In the genomic region with DNA sequence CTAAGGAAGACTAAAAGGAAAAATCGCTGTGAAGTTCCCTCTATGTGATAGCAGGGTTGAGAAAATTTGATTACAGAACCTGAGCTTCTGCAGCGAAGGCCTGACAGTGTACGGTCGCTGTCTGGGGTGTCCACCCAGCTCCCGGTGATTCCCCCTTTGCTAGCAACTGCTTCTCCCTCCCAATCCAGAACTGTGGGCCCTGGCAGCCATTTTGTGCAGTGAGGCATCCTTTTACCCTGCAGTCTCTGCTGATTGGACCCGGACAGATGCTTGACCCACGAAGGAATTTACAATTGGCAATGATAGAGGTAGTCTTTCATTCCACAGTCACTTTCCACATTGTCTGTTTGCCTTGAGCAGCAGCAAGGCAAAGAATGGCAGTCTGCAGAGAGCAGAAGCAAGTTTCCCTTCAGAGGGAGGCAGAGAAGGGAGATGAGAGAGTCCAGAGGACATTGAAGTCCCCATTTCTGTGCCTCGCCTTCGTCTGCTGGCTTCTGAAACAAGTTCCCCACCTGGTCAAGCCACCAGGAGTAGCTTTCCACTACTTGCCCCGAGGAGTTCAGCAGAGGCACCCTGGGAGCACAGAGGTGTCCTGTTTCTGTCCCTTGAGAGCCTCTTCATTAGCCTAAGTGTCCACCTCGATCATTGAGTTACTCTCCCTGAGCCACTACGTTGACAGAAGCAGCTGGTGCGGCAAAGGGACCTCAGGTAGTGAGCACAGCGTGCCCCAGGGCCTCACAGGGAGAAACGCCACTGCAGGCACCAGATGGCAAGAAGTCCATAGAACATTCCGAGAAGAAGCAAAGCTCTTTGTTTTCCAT, we compare ENCODE assay signal across 15 cellular contexts.
DNase-seq lines count a peak whose midpoint lies in the region; ATAC-seq and TF ChIP-seq lines count a peak whose summit lies in the region.
"Had no signal": no experiment of that assay in that cellular context is flagged by ENCODE, and none has a peak within 500 bp of the region (broad histone marks: within the 10 kb centered on the region; RNA-seq: fewer than 3 reads in every experiment).

No MANE protein-coding gene starts in this region.

- no peaks in the 10 kb centered on the region for H3K27me3 ChIP-seq in SK-N-SH (ENCODE audit: insufficient read depth)

- no peak overlapping the region for H3K9ac ChIP-seq in SK-N-SH

- CTCF ChIA-PET in SK-N-SH (lab: Yijun Ruan, JAX) = interaction anchor here (0.8 to 2.0 kb wide), 5 partner anchors 15 to 166 kb away, joined by 4 to 5 read pairs (median 5); no protein-coding TSS in a partner anchor
- CTCF ChIA-PET in WTC11 (lab: Charles Lee) = no interaction called here

- H3K36me3 ChIP-seq in SK-N-SH (replicated peaks in 1 of 2; ENCODE audit: control insufficient read depth in 1 of 2, insufficient read depth in 2 of 2, low read length in 1 of 2) = peaks cover 0 to 3% of the 10 kb centered on the region in 2 experiments

- no peak overlapping the region for H3K4me3 ChIP-seq in SK-N-SH (ENCODE audit: low read depth in 2 of 2, low read length in 1 of 2)

- POLR2A ChIA-PET in SK-N-SH (lab: Yijun Ruan, JAX) (no interaction called here), WTC11 (lab: Charles Lee) (no interaction called here)

- TF ChIP-seq CTCF in SK-N-SH (IDR thresholded peaks at IDR 0.05) (no peak), WTC11 (IDR thresholded peaks at IDR 0.05) (no peak)

- peaks cover 11% of the 10 kb centered on the region for H3K4me1 Mint-ChIP-seq in WTC11

- H3K4me2 ChIP-seq in SK-N-SH = no peak overlapping the region

- no peak for TF ChIP-seq EP300 in SK-N-SH (IDR thresholded peaks at IDR 0.05; ENCODE audit: borderline replicate concordance in 1 of 2, low read depth in 1 of 2, low read length in 1 of 2)

- H3K27ac Mint-ChIP-seq in WTC11 = peak overlapping the region; percentile 10; the same call in 1 of the 2 replicates
- H3K27ac Mint-ChIP-seq: CD4-positive, CD25-positive, alpha-beta regulatory T cell; T-helper 1 cell treated with Interleukin-12 subunit alpha and Interleukin-12 subunit beta and Interleukin-4 antibody, amounts not matched to agents 30 μg/mL and 1 μg/mL, for 36 hours had no signal

- DNase-seq in SK-N-SH (no peak), NCI-H2107 (lab: John Stamatoyannopoulos, UW) (peak; percentile 24), WTC11 (ENCODE audit: low spot score) (peak; percentile 36), iPS-NIHi7 (ENCODE audit: extremely low spot score) (peak; percentile 21), COLO668 (lab: John Stamatoyannopoulos, UW; ENCODE audit: unreplicated experiment) (no peak)
- DNase-seq in NK-92 treated with Interleukin-12 subunit alpha and Interleukin-12 subunit beta, amount 100 ng/mL, for 24 hours (lab: John Stamatoyannopoulos, UW) = no peak
- DNase-seq: Calu3; CD4-positive, CD25-positive, alpha-beta regulatory T cell; H9; NCI-H2081 treated with DMSO at 0.1 percent for 48 hours had no signal

- TF ChIP-seq RAD21 in SK-N-SH (IDR thresholded peaks at IDR 0.05; ENCODE audit: low read length) = no peak

- no peaks in the 10 kb centered on the region for H3K9me2 ChIP-seq in SK-N-SH

- H3K27me3 Mint-ChIP-seq in WTC11 (ENCODE audit: low read depth) = no peaks in the 10 kb centered on the region; the same call in 1 of the 2 replicates
- H3K27me3 Mint-ChIP-seq: CD4-positive, CD25-positive, alpha-beta regulatory T cell had no signal

- H3K9me3 ChIP-seq in SK-N-SH = peaks cover 6% of the 10 kb centered on the region

- H3F3A ChIP-seq in SK-N-SH (replicated peaks; ENCODE audit: insufficient read depth) = no peaks in the 10 kb centered on the region

- H2AFZ ChIP-seq in SK-N-SH (ENCODE audit: low read depth) = no peak overlapping the region

- H3K27ac ChIP-seq in SK-N-SH (ENCODE audit: low read depth in 2 of 2, low read length in 1 of 2) = no peak overlapping the region

- WGBS in SK-N-SH (ENCODE audit: low lambda C conversion rate) = 93% methylated on average over 16 of the region's 16 CpGs

- ATAC-seq in SK-N-SH treated with all-trans-retinoic acid at 6 μM for 48 hours = no peak
- no peak for ATAC-seq in WTC11
- no peak for ATAC-seq in GM21529 (IDR thresholded peaks at IDR 0.05; ENCODE audit: unreplicated experiment)
- ATAC-seq: Panc1, Right ventricle myocardium inferior had no signal

- no peaks in the 10 kb centered on the region for H3K79me2 ChIP-seq in SK-N-SH (ENCODE audit: insufficient read depth)

- no peaks in the 10 kb centered on the region for H4K20me1 ChIP-seq in SK-N-SH (ENCODE audit: insufficient read depth)

- H3K9me3 Mint-ChIP-seq in WTC11 = peaks cover 22% of the 10 kb centered on the region

- H3K4me3 Mint-ChIP-seq in WTC11 = no peak overlapping the region
- H3K4me3 Mint-ChIP-seq: CD4-positive, CD25-positive, alpha-beta regulatory T cell; H9; T-helper 1 cell treated with Interleukin-12 subunit alpha and Interleukin-12 subunit beta and Interleukin-4 antibody, amounts not matched to agents 30 μg/mL and 1 μg/mL, for 36 hours had no signal

- peaks cover 0 to 12% of the 10 kb centered on the region in 2 experiments; a peak in 1 of 4 replicates for H3K4me1 ChIP-seq in SK-N-SH (ENCODE audit: control insufficient read depth in 1 of 2, insufficient read depth in 2 of 2, low read depth in 1 of 2, low read length in 1 of 2)

- H3K36me3 Mint-ChIP-seq in WTC11 = peaks cover 15% of the 10 kb centered on the region

TF ChIP-seq in SK-N-SH, 30 proteins besides CTCF, POLR2A, EP300 and RAD21:
- TF ChIP-seq YY1 (IDR thresholded peaks at IDR 0.05; ENCODE audit: low read depth) = peak; percentile 58; the same call in 1 of the 2 replicates
- TF ChIP-seq TCF12 (IDR thresholded peaks at IDR 0.05) = no peak
- TF ChIP-seq ELF1 (IDR thresholded peaks at IDR 0.05) = no peak
- no peak for TF ChIP-seq GABPA (IDR thresholded peaks at IDR 0.05; ENCODE audit: low read depth)
- no peak for TF ChIP-seq FOXM1 (IDR thresholded peaks at IDR 0.05; ENCODE audit: low read depth)
- TF ChIP-seq, protein P1, sequence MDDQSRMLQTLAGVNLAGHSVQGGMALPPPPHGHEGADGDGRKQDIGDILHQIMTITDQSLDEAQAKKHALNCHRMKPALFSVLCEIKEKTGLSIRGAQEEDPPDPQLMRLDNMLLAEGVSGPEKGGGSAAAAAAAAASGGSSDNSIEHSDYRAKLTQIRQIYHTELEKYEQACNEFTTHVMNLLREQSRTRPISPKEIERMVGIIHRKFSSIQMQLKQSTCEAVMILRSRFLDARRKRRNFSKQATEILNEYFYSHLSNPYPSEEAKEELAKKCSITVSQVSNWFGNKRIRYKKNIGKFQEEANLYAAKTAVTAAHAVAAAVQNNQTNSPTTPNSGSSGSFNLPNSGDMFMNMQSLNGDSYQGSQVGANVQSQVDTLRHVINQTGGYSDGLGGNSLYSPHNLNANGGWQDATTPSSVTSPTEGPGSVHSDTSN (IDR thresholded peaks at IDR 0.05) = no peak
TF ChIP-seq in SK-N-SH: peak in this region for 1.

TF ChIP-seq in SK-N-SH treated with all-trans-retinoic acid at 6 μM for 48 hours, 23 proteins besides CTCF, POLR2A, EP300 and RAD21 (continues in another document):
- no peak for TF ChIP-seq RARB (CRISPR knock-in tag; IDR thresholded peaks at IDR 0.05)
- TF ChIP-seq, protein P2, sequence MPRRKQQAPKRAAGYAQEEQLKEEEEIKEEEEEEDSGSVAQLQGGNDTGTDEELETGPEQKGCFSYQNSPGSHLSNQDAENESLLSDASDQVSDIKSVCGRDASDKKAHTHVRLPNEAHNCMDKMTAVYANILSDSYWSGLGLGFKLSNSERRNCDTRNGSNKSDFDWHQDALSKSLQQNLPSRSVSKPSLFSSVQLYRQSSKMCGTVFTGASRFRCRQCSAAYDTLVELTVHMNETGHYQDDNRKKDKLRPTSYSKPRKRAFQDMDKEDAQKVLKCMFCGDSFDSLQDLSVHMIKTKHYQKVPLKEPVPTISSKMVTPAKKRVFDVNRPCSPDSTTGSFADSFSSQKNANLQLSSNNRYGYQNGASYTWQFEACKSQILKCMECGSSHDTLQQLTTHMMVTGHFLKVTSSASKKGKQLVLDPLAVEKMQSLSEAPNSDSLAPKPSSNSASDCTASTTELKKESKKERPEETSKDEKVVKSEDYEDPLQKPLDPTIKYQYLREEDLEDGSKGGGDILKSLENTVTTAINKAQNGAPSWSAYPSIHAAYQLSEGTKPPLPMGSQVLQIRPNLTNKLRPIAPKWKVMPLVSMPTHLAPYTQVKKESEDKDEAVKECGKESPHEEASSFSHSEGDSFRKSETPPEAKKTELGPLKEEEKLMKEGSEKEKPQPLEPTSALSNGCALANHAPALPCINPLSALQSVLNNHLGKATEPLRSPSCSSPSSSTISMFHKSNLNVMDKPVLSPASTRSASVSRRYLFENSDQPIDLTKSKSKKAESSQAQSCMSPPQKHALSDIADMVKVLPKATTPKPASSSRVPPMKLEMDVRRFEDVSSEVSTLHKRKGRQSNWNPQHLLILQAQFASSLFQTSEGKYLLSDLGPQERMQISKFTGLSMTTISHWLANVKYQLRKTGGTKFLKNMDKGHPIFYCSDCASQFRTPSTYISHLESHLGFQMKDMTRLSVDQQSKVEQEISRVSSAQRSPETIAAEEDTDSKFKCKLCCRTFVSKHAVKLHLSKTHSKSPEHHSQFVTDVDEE (CRISPR knock-in tag; IDR thresholded peaks at IDR 0.05) = no peak
- no peak for TF ChIP-seq ZNF565 (CRISPR knock-in tag; conservative IDR thresholded peaks at IDR 0.05; ENCODE audit: low read depth)

TF ChIP-seq in WTC11, 78 proteins besides CTCF, POLR2A, EP300 and RAD21 (continues in another document):
- TF ChIP-seq TEAD4 (CRISPR knock-in tag; IDR thresholded peaks at IDR 0.05) (no peak), ESRRA (CRISPR knock-in tag; IDR thresholded peaks at IDR 0.05; ENCODE audit: borderline replicate concordance) (no peak), GTF2I (CRISPR knock-in tag; conservative IDR thresholded peaks at IDR 0.05) (no peak), TCF7 (CRISPR knock-in tag; IDR thresholded peaks at IDR 0.05; ENCODE audit: low read depth) (no peak), SMAD3 (CRISPR knock-in tag; IDR thresholded peaks at IDR 0.05; ENCODE audit: borderline replicate concordance) (no peak), IRF2 (CRISPR knock-in tag; IDR thresholded peaks at IDR 0.05; ENCODE audit: borderline replicate concordance, low read depth) (no peak)
- TF ChIP-seq, protein P3, sequence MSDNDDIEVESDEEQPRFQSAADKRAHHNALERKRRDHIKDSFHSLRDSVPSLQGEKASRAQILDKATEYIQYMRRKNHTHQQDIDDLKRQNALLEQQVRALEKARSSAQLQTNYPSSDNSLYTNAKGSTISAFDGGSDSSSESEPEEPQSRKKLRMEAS (CRISPR knock-in tag; IDR thresholded peaks at IDR 0.05) = no peak
- TF ChIP-seq, protein P4, sequence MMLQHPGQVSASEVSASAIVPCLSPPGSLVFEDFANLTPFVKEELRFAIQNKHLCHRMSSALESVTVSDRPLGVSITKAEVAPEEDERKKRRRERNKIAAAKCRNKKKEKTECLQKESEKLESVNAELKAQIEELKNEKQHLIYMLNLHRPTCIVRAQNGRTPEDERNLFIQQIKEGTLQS (CRISPR knock-in tag; conservative IDR thresholded peaks at IDR 0.05) = no peak

Comparison
In these comparisons a context has a peak if more than half of its experiments do, and no peak if none do; other contexts are left out.
1. DNase-seq: peak in NCI-H2107 (single experiment), WTC11 (single experiment) and iPS-NIHi7 (single experiment); none in SK-N-SH (single experiment), COLO668 (single experiment) and NK-92 treated with Interleukin-12 subunit alpha and Interleukin-12 subunit beta, amount 100 ng/mL, for 24 hours (single experiment).